ENCODE assay signal across 20 cellular contexts in genomic region chr15:61829514-61829889, GRCh38.
A peak's percentile ranks its signal among the peaks of the same experiment; 100 is the strongest.
DNase-seq lines count a peak whose midpoint lies in the region; ATAC-seq, FAIRE-seq and TF ChIP-seq lines count a peak whose summit lies in the region.
"Had no signal": no experiment of that assay in that cellular context is flagged by ENCODE, and none has a peak within 500 bp of the region (broad histone marks: within the 10 kb centered on the region; RNA-seq: fewer than 3 reads in every experiment).

No MANE protein-coding gene starts in this region.

- H3K18ac ChIP-seq in H1 (ENCODE audit: extremely low read depth, low read length), result no peak overlapping the region

- peak overlapping the region in 9 of 11 experiments; percentile 68 to 96 (median 91); a peak in 16 of 22 replicates for H3K4me2 ChIP-seq in BLaER1 treated with 17β-estradiol and CSF1 and Interleukin-3, amounts not matched to agents 10 nM and 100 nM
- H3K4me2 ChIP-seq in H1 (ENCODE audit: insufficient read depth in 1 of 2, low read depth in 2 of 2, low read length in 2 of 2), result no peak overlapping the region

- no peak overlapping the region for H3K23ac ChIP-seq in H1 (ENCODE audit: insufficient read length)

- H4K20me1 ChIP-seq in BLaER1 treated with 17β-estradiol and CSF1 and Interleukin-3, amounts not matched to agents 10 nM and 100 nM, result no peaks in the 10 kb centered on the region
- no peaks in the 10 kb centered on the region for H4K20me1 ChIP-seq in H1 (replicated peaks in 1 of 2; ENCODE audit: control insufficient read depth in 1 of 2, insufficient read depth in 2 of 2, low read length in 2 of 2)

- H3K56ac ChIP-seq in H1 (replicated peaks; ENCODE audit: insufficient read length, low read depth, low read length), result no peak overlapping the region

- no peaks in the 10 kb centered on the region for H3K79me1 ChIP-seq in H1 (ENCODE audit: low read depth, low read length)

- POLR2A ChIA-PET in H1 (lab: Charles Lee; ENCODE audit: partially characterized antibody), result no interaction called here

- no peak for TF ChIP-seq RAD21 in H1 (IDR thresholded peaks at IDR 0.05 in 1 of 2, conservative IDR thresholded peaks at IDR 0.05 in 1 of 2; ENCODE audit: low read depth in 2 of 2, low read length in 2 of 2)

- H3K27me3 ChIP-seq in right atrium auricular region (no peaks in the 10 kb centered on the region), H1 (replicated peaks in 1 of 4; ENCODE audit: control insufficient read depth in 3 of 4, extremely low read depth in 1 of 4, insufficient read depth in 3 of 4, low read length in 3 of 4) (no peaks in the 10 kb centered on the region)
- no peaks in the 10 kb centered on the region for H3K27me3 ChIP-seq in BLaER1 treated with 17β-estradiol and CSF1 and Interleukin-3, amounts not matched to agents 10 nM and 100 nM

- no peak overlapping the region for H4K8ac ChIP-seq in H1 (ENCODE audit: extremely low read depth, insufficient read depth, low read length)

- H3K4ac ChIP-seq in H1 (replicated peaks; ENCODE audit: insufficient read length, low read depth, low read length), result no peak overlapping the region

- WGBS in H1 (ENCODE audit: extremely low coverage in 1 of 2, insufficient coverage in 1 of 2, insufficient read length in 1 of 2, insufficient replicate concordance in 2 of 2, low coverage in 1 of 2, low lambda C conversion rate in 2 of 2, missing lambda C conversion rate in 1 of 2), 2 experiments, result 85% methylated on average over 7 of the region's 7 CpGs; no CpG with 5 or more reads in 1 of the 2 experiments

- no peak for TF ChIP-seq POLR2A in H1 (IDR thresholded peaks at IDR 0.05; ENCODE audit: control extremely low read depth in 1 of 2, low read depth in 2 of 2, low read length in 2 of 2)

- H4K5ac ChIP-seq in H1 (ENCODE audit: insufficient read length, low read depth, low read length), result no peak overlapping the region

- H3K4me1 ChIP-seq in right atrium auricular region (no peaks in the 10 kb centered on the region), H1 (replicated peaks in 1 of 4; ENCODE audit: control insufficient read depth in 3 of 4, insufficient read depth in 4 of 4, low read length in 3 of 4) (peaks cover 0 to 9% (median under 1%) of the 10 kb centered on the region in 4 experiments; a peak in 5 of 7 replicates)
- H3K4me1 ChIP-seq in BLaER1 treated with 17β-estradiol and CSF1 and Interleukin-3, amounts not matched to agents 10 nM and 100 nM, result peaks cover 19 to 50% (median 43%) of the 10 kb centered on the region in 10 experiments
- H3K4me1 ChIP-seq: HAP-1 had no signal

- no peak overlapping the region for H3K27ac ChIP-seq in right atrium auricular region
- H3K27ac ChIP-seq in BLaER1 treated with 17β-estradiol and CSF1 and Interleukin-3, amounts not matched to agents 10 nM and 100 nM, result peak overlapping the region in 5 of 11 experiments; percentile 73 to 86 (median 80); a peak in 8 of 22 replicates
- H3K27ac ChIP-seq in H1 (ENCODE audit: low read depth, low read length), result no peak overlapping the region

- H3K9me3 ChIP-seq in right atrium auricular region (no peaks in the 10 kb centered on the region), H1 (ENCODE audit: insufficient read depth in 2 of 2, low read depth in 1 of 2, low read length in 1 of 2) (no peaks in the 10 kb centered on the region)
- no peaks in the 10 kb centered on the region for H3K9me3 ChIP-seq in BLaER1 treated with 17β-estradiol and CSF1 and Interleukin-3, amounts not matched to agents 10 nM and 100 nM (replicated peaks in 1 of 11)
- H3K9me3 ChIP-seq: HAP-1 had no signal

- H2AFZ ChIP-seq in H1 (ENCODE audit: low read length), result no peak overlapping the region

- no peak overlapping the region for H3K14ac ChIP-seq in H1 (ENCODE audit: insufficient read length)

- H2BK5ac ChIP-seq in H1 (ENCODE audit: low read depth, low read length), result peak overlapping the region; percentile 18; the same call in 1 of the 2 replicates

- H2AK5ac ChIP-seq in H1 (ENCODE audit: low read depth, low read length), result no peak overlapping the region

- H3K36me3 ChIP-seq in right atrium auricular region (no peaks in the 10 kb centered on the region), H1 (ENCODE audit: control insufficient read depth in 2 of 4, insufficient read depth in 4 of 4, low read length in 3 of 4) (no peaks in the 10 kb centered on the region)
- H3K36me3 ChIP-seq in BLaER1 treated with 17β-estradiol and CSF1 and Interleukin-3, amounts not matched to agents 10 nM and 100 nM, result no peaks in the 10 kb centered on the region
- H3K36me3 ChIP-seq: HAP-1 had no signal

- peak; percentile 32 for ATAC-seq in Right ventricle myocardium superior (ENCODE audit: poor library complexity)
- ATAC-seq: GM12878 had no signal

- CTCF ChIA-PET in H1 (lab: Charles Lee; ENCODE audit: partially characterized antibody), result interaction anchor here (1.0 to 3.6 kb wide), 4 partner anchors 10 to 128 kb away, joined by 3 to 18 read pairs (median 4); no protein-coding TSS in a partner anchor

- no peak overlapping the region for H3K4me3 ChIP-seq in right atrium auricular region
- no peak overlapping the region for H3K4me3 ChIP-seq in BLaER1 treated with 17β-estradiol and CSF1 and Interleukin-3, amounts not matched to agents 10 nM and 100 nM
- H3K4me3 ChIP-seq in H1 (ENCODE audit: extremely low read depth in 1 of 4, insufficient read depth in 2 of 4, low read depth in 3 of 4, low read length in 4 of 4), result no peak overlapping the region
- H3K4me3 ChIP-seq: GM12878, HAP-1 had no signal

- H2BK120ac ChIP-seq in H1 (replicated peaks; ENCODE audit: low read depth, low read length), result no peak overlapping the region

- no peak overlapping the region for H2BK15ac ChIP-seq in H1 (ENCODE audit: low read length)

- intact Hi-C loops in Right ventricle myocardium superior (cut with DNase I), result no loop called here

- H3K79me2 ChIP-seq in H1 (ENCODE audit: control insufficient read depth in 1 of 2, insufficient read depth in 2 of 2, low read length in 2 of 2), result no peaks in the 10 kb centered on the region

- H2BK20ac ChIP-seq in H1 (ENCODE audit: low read length), result no peak overlapping the region

- FAIRE-seq in H1 (lab: Jason Lieb, UNC), result no peak
- peak; percentile 81 for FAIRE-seq in urothelium cell line (lab: Jason Lieb, UNC)
- FAIRE-seq: GM12878, HTR-8/SVneo had no signal

- no peak overlapping the region for H4K91ac ChIP-seq in H1 (replicated peaks; ENCODE audit: insufficient read length, low read length)

- peak; percentile 55 for DNase-seq in Right ventricle myocardium superior
- DNase-seq in right atrium auricular region (ENCODE audit: low spot score), result no peak
- no peak for DNase-seq in H1 (ENCODE audit: low read depth in 1 of 2, low spot score in 2 of 2)
- DNase-seq in urothelium cell line (ENCODE audit: low spot score), result no peak
- no peak for DNase-seq in ureter (ENCODE audit: low spot score)
- no peak for DNase-seq in HK-2 (ENCODE audit: unreplicated experiment)
- DNase-seq: 8988T; C1 segment of cervical spinal cord; CD4-positive, CD25-positive, alpha-beta regulatory T cell; CD8-positive, alpha-beta memory T cell; COR-L47; DMS 273 treated with DMSO at 0.1 percent for 48 hours; DMS53; DND-41; EL; IMR-90 had no signal

- no peaks in the 10 kb centered on the region for H3K23me2 ChIP-seq in H1 (ENCODE audit: low read depth, low read length)

- TF ChIP-seq CTCF in right atrium auricular region (IDR thresholded peaks at IDR 0.05) (no peak), H1 (IDR thresholded peaks at IDR 0.05; ENCODE audit: control extremely low read depth in 1 of 3, insufficient read depth in 1 of 3, low read depth in 1 of 3, low read length in 3 of 3) (no peak)

- H3K9ac ChIP-seq in BLaER1 treated with 17β-estradiol and CSF1 and Interleukin-3, amounts not matched to agents 10 nM and 100 nM, result no peak overlapping the region
- no peak overlapping the region for H3K9ac ChIP-seq in H1 (replicated peaks in 1 of 4; ENCODE audit: extremely low read depth in 1 of 4, low read depth in 3 of 4, low read length in 3 of 4)

- H2BK12ac ChIP-seq in H1 (ENCODE audit: low read depth, low read length), result no peak overlapping the region

- no peak for TF ChIP-seq EP300 in H1 (IDR thresholded peaks at IDR 0.05; ENCODE audit: borderline replicate concordance in 1 of 2, low read depth in 2 of 2, low read length in 2 of 2)

TF ChIP-seq in H1, 55 proteins besides CTCF, POLR2A, EP300 and RAD21:
- TF ChIP-seq EZH2 (IDR thresholded peaks at IDR 0.05; ENCODE audit: low read depth, low read length, severe bottlenecking), result no peak
- TF ChIP-seq TCF12 (IDR thresholded peaks at IDR 0.05; ENCODE audit: low read depth, low read length), result no peak
TF ChIP-seq in H1: peak in this region for 0.

Comparison
In these comparisons a context has a peak if more than half of its experiments do, and no peak if none do; other contexts are left out.
1. H3K4me2 ChIP-seq: peak in BLaER1 treated with 17β-estradiol and CSF1 and Interleukin-3, amounts not matched to agents 10 nM and 100 nM (9 of 11); none in H1 (0 of 2).